Comparison of ENCODE assay signal across 20 cellular contexts in the genomic region with DNA sequence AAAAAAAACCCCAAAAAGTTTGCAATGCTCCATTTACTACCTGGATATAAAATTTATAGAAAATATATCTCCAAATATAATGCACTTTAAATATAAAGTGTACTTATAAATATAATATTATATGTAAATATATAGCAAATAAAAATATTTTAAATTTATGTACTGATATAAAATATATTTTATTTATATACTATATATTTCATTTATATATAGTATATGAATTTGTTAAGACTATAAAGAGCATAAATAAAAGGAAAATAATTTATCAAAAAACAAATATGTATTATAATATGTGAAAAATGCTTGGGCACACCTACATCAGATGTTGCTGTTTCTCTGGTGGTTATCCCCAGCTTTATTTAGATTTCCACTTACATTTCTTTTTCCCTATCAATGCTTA.
"Had no signal": no experiment of that assay in that cellular context is flagged by ENCODE, and none has a peak within 500 bp of the region (broad histone marks: within the 10 kb centered on the region; RNA-seq: fewer than 3 reads in every experiment).

No MANE protein-coding gene starts in this region.

- H3K27ac ChIP-seq: body of pancreas, colonic mucosa, gastrocnemius medialis, heart left ventricle had no signal

- H3K4me3 ChIP-seq: body of pancreas, colonic mucosa, gastrocnemius medialis, heart left ventricle had no signal

- H3K36me3 ChIP-seq: colonic mucosa, gastrocnemius medialis, heart left ventricle had no signal

- H3K27me3 ChIP-seq: body of pancreas, colonic mucosa, gastrocnemius medialis had no signal

- DNase-seq: activated CD4-positive, alpha-beta memory T cell treated with anti-CD3 and anti-CD28 coated beads, Interleukin-2, amount 10 ng/mL, durations not matched to agents 7 days and 5 days; activated CD4-positive, alpha-beta T cell treated with anti-CD3 and anti-CD28 coated beads for 1 hour; activated CD4-positive, alpha-beta T cell treated with anti-CD3 and anti-CD28 coated beads for 4 hours; activated CD4-positive, alpha-beta T cell treated with anti-CD3 and anti-CD28 coated beads, Interleukin-2, amount 10 ng/mL, durations not matched to agents 7 days and 5 days; activated CD4-positive, alpha-beta T cell treated with anti-CD3 and anti-CD28 coated beads, Interleukin-2, amount 50 U/mL, for 4 hours; activated CD8-positive, alpha-beta memory T cell treated with anti-CD3 and anti-CD28 coated beads, Interleukin-2, amount 50 U/mL, for 48 hours; activated gamma-delta T cell treated with Interleukin-2 at 50 U/mL for 16 hours; activated naive CD4-positive, alpha-beta T cell treated with anti-CD3 and anti-CD28 coated beads, Interleukin-2, amount 50 U/mL, for 16 hours; activated naive CD4-positive, alpha-beta T cell treated with Interleukin-2 at 50 U/mL for 16 hours; activated T-cell treated with anti-CD3 and anti-CD28 coated beads for 4 hours; activated T-cell treated with anti-CD3 and anti-CD28 coated beads, Interleukin-2, amount 50 U/mL, for 24 hours; activated T-cell treated with anti-CD3 and anti-CD28 coated beads, Interleukin-2, amount 50 U/mL, for 72 hours; aorta; body of pancreas; colonic mucosa; effector CD8-positive, alpha-beta T cell; foreskin fibroblast; gastrocnemius medialis; heart left ventricle; T1000 had no signal

- H3K4me1 ChIP-seq: body of pancreas, colonic mucosa, gastrocnemius medialis, heart left ventricle had no signal

- H3K9me3 ChIP-seq: body of pancreas, colonic mucosa, gastrocnemius medialis, heart left ventricle had no signal
